ENCODE assay signal across 17 cellular contexts in the genomic region with DNA sequence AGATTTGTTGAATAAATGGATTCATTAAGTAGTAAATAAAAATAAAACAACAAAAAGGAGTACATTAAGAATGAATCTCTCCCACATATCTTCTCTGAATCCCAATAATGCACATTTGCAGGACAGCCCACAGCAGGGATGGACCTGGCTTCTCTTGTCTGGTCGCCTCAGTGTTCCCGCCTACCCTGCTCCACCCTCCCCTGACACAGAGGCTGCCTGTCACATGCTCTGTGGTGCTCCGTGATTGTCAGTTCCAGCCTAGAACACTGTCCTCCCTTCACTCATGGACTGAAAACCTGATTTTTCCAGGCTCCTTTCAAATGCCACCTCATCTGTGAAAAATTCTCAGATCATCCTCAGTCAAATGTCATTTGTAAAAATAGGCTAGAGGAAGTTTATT.
"Had no signal": no experiment of that assay in that cellular context is flagged by ENCODE, and none has a peak within 500 bp of the region (broad histone marks: within the 10 kb centered on the region; RNA-seq: fewer than 3 reads in every experiment).

No MANE protein-coding gene starts in this region.

- H3K27ac Mint-ChIP-seq: activated naive CD4-positive, alpha-beta T cell treated with anti-CD3 and anti-CD28 coated beads for 36 hours; activated naive CD8-positive, alpha-beta T cell treated with anti-CD3 and anti-CD28 coated beads, Interleukin-2, amount 50 U/mL, for 24 hours; activated T-helper 2 cell treated with anti-CD3 and anti-CD28 coated beads, Interferon-gamma antibody, Interleukin-2, Interleukin-4, amounts not matched to agents 10 μg/mL and 5 μg/mL and 100 μg/mL, durations not matched to agents 14 hours and 24 hours and 36 hours; immature natural killer cell; naive B cell; stimulated activated effector memory CD8-positive, alpha-beta T cell treated with anti-CD3 and anti-CD28 coated beads, Interleukin-12 subunit alpha, Interleukin-12 subunit beta, amount 100 ng/mL, for 72 hours; T-cell had no signal

- H3K4me3 ChIP-seq: cardiac muscle cell, esophagus squamous epithelium, lung, SK-N-MC, transverse colon had no signal

- H3K9me3 Mint-ChIP-seq: activated naive CD4-positive, alpha-beta T cell treated with anti-CD3 and anti-CD28 coated beads for 36 hours; activated naive CD8-positive, alpha-beta T cell treated with anti-CD3 and anti-CD28 coated beads, Interleukin-2, amount 50 U/mL, for 24 hours; activated T-helper 2 cell treated with anti-CD3 and anti-CD28 coated beads, Interferon-gamma antibody, Interleukin-2, Interleukin-4, amounts not matched to agents 10 μg/mL and 5 μg/mL and 100 μg/mL, durations not matched to agents 14 hours and 24 hours and 36 hours; immature natural killer cell; stimulated activated effector memory CD8-positive, alpha-beta T cell treated with anti-CD3 and anti-CD28 coated beads, Interleukin-12 subunit alpha, Interleukin-12 subunit beta, amount 100 ng/mL, for 72 hours had no signal

- H3K9me3 ChIP-seq: esophagus squamous epithelium, transverse colon had no signal

- H3K4me3 Mint-ChIP-seq: activated naive CD4-positive, alpha-beta T cell treated with anti-CD3 and anti-CD28 coated beads for 36 hours; activated naive CD8-positive, alpha-beta T cell treated with anti-CD3 and anti-CD28 coated beads, Interleukin-2, amount 50 U/mL, for 24 hours; immature natural killer cell; naive B cell; stimulated activated effector memory CD8-positive, alpha-beta T cell treated with anti-CD3 and anti-CD28 coated beads, Interleukin-12 subunit alpha, Interleukin-12 subunit beta, amount 100 ng/mL, for 72 hours; T-cell had no signal

- H3K36me3 ChIP-seq: cardiac muscle cell, esophagus squamous epithelium, transverse colon had no signal

- DNase-seq: activated CD4-positive, alpha-beta T cell treated with anti-CD3 and anti-CD28 coated beads for 1 hour; activated CD4-positive, alpha-beta T cell treated with anti-CD3 and anti-CD28 coated beads, Interleukin-2, amount 50 U/mL, for 4 hours; activated naive CD4-positive, alpha-beta T cell treated with anti-CD3 and anti-CD28 coated beads for 36 hours; activated naive CD8-positive, alpha-beta T cell treated with anti-CD3 and anti-CD28 coated beads, Interleukin-2, amount 50 U/mL, for 24 hours; esophagus squamous epithelium; glutamatergic neuron; immature natural killer cell; naive B cell; T-cell; T-helper 9 cell; transverse colon had no signal

- H3K27me3 ChIP-seq: cardiac muscle cell had no signal

- H3K36me3 Mint-ChIP-seq: immature natural killer cell; naive B cell; stimulated activated effector memory CD8-positive, alpha-beta T cell treated with anti-CD3 and anti-CD28 coated beads, Interleukin-12 subunit alpha, Interleukin-12 subunit beta, amount 100 ng/mL, for 72 hours; T-cell had no signal

- H3K4me1 Mint-ChIP-seq: activated naive CD8-positive, alpha-beta T cell treated with anti-CD3 and anti-CD28 coated beads, Interleukin-2, amount 50 U/mL, for 24 hours; immature natural killer cell; naive B cell; stimulated activated effector memory CD8-positive, alpha-beta T cell treated with anti-CD3 and anti-CD28 coated beads, Interleukin-12 subunit alpha, Interleukin-12 subunit beta, amount 100 ng/mL, for 72 hours; T-cell had no signal

- H3K4me1 ChIP-seq: esophagus squamous epithelium, parathyroid adenoma, transverse colon had no signal

- H3K27ac ChIP-seq: cardiac muscle cell, esophagus squamous epithelium, parathyroid adenoma, SK-N-MC, transverse colon had no signal

- ATAC-seq: activated naive CD8-positive, alpha-beta T cell treated with anti-CD3 and anti-CD28 coated beads, Interleukin-2, amount 50 U/mL, for 24 hours; T-cell had no signal
